20 cellular contexts compared by ENCODE assay signal in genomic region chr10:99799613-99800012, GRCh38.
"Had no signal": no experiment of that assay in that cellular context is flagged by ENCODE, and none has a peak within 500 bp of the region (broad histone marks: within the 10 kb centered on the region; RNA-seq: fewer than 3 reads in every experiment).

No MANE protein-coding gene starts in this region.

- H3K4me2 ChIP-seq: neural progenitor cell had no signal

- FAIRE-seq: small intestine had no signal

- H3K4me1 Mint-ChIP-seq: activated naive CD4-positive, alpha-beta T cell treated with anti-CD3 and anti-CD28 coated beads, Interleukin-2, amount 10 ng/mL, durations not matched to agents 7 days and 5 days; naive thymus-derived CD8-positive, alpha-beta T cell; neural progenitor cell; stimulated activated memory B cell treated with anti-CD40 and anti-IgM and Interleukin-4, amounts not matched to agents 10 μg/mL and 1 μg/mL and 100 μg/mL, for 72 hours had no signal

- DNase-seq: activated CD4-positive, alpha-beta memory T cell treated with anti-CD3 and anti-CD28 coated beads for 36 hours; activated CD4-positive, alpha-beta T cell treated with anti-CD3 and anti-CD28 coated beads for 48 hours; activated naive CD4-positive, alpha-beta T cell treated with anti-CD3 and anti-CD28 coated beads, Interleukin-2, amount 10 ng/mL, durations not matched to agents 7 days and 5 days; activated T-cell treated with anti-CD3 and anti-CD28 coated beads, Interleukin-2, amount 50 U/mL, for 48 hours; amygdala; cerebellar nuclear complex; heart left ventricle; left lung; naive thymus-derived CD8-positive, alpha-beta T cell; small intestine; stimulated activated CD4-positive, alpha-beta T cell treated with anti-CD3 and anti-CD28 coated beads, Interleukin-2, amount 100 ng/mL, for 24 hours; stomach; transverse colon had no signal

- H3K4me3 Mint-ChIP-seq: activated CD4-positive, alpha-beta memory T cell treated with anti-CD3 and anti-CD28 coated beads for 36 hours; activated naive CD4-positive, alpha-beta T cell treated with anti-CD3 and anti-CD28 coated beads, Interleukin-2, amount 10 ng/mL, durations not matched to agents 7 days and 5 days; naive thymus-derived CD8-positive, alpha-beta T cell; neural progenitor cell; stimulated activated memory B cell treated with anti-CD40 and anti-IgM and Interleukin-4, amounts not matched to agents 10 μg/mL and 1 μg/mL and 100 μg/mL, for 72 hours had no signal

- H3K27ac Mint-ChIP-seq: activated CD4-positive, alpha-beta memory T cell treated with anti-CD3 and anti-CD28 coated beads for 36 hours; activated naive CD4-positive, alpha-beta T cell treated with anti-CD3 and anti-CD28 coated beads, Interleukin-2, amount 10 ng/mL, durations not matched to agents 7 days and 5 days; neural progenitor cell; stimulated activated memory B cell treated with anti-CD40 and anti-IgM and Interleukin-4, amounts not matched to agents 10 μg/mL and 1 μg/mL and 100 μg/mL, for 72 hours had no signal

- H2AFZ ChIP-seq: neural progenitor cell had no signal

- H3K4me3 ChIP-seq: coronary artery, heart left ventricle, left lung, lung, neural progenitor cell, stomach, suprapubic skin, transverse colon, vagina had no signal

- H3K9me3 ChIP-seq: heart left ventricle, left lung, stomach, suprapubic skin, transverse colon, vagina had no signal

- H3K36me3 ChIP-seq: heart left ventricle, left lung, neural progenitor cell, suprapubic skin, transverse colon, vagina had no signal

- ATAC-seq: heart left ventricle; left lung; naive thymus-derived CD8-positive, alpha-beta T cell; sciatic nerve; stimulated activated memory B cell treated with anti-CD40 and anti-IgM and Interleukin-4, amounts not matched to agents 10 μg/mL and 1 μg/mL and 100 μg/mL, for 72 hours had no signal

- H3K36me3 Mint-ChIP-seq: activated naive CD4-positive, alpha-beta T cell treated with anti-CD3 and anti-CD28 coated beads, Interleukin-2, amount 10 ng/mL, durations not matched to agents 7 days and 5 days; neural progenitor cell had no signal

- H3K27me3 ChIP-seq: heart left ventricle, left lung, neural progenitor cell, stomach, suprapubic skin, transverse colon, vagina had no signal

- H3K27ac ChIP-seq: coronary artery, heart left ventricle, left lung, neural progenitor cell, stomach, suprapubic skin, transverse colon, vagina had no signal

- H3K27me3 Mint-ChIP-seq: activated CD4-positive, alpha-beta memory T cell treated with anti-CD3 and anti-CD28 coated beads for 36 hours; activated naive CD4-positive, alpha-beta T cell treated with anti-CD3 and anti-CD28 coated beads, Interleukin-2, amount 10 ng/mL, durations not matched to agents 7 days and 5 days; naive thymus-derived CD8-positive, alpha-beta T cell; stimulated activated memory B cell treated with anti-CD40 and anti-IgM and Interleukin-4, amounts not matched to agents 10 μg/mL and 1 μg/mL and 100 μg/mL, for 72 hours had no signal

- H3K4me1 ChIP-seq: heart left ventricle, left lung, neural progenitor cell, stomach, suprapubic skin, transverse colon, vagina had no signal

- H3K9ac ChIP-seq: neural progenitor cell had no signal

- H3K9me3 Mint-ChIP-seq: activated CD4-positive, alpha-beta memory T cell treated with anti-CD3 and anti-CD28 coated beads for 36 hours; activated naive CD4-positive, alpha-beta T cell treated with anti-CD3 and anti-CD28 coated beads, Interleukin-2, amount 10 ng/mL, durations not matched to agents 7 days and 5 days; naive thymus-derived CD8-positive, alpha-beta T cell; neural progenitor cell; stimulated activated memory B cell treated with anti-CD40 and anti-IgM and Interleukin-4, amounts not matched to agents 10 μg/mL and 1 μg/mL and 100 μg/mL, for 72 hours had no signal
